Comparison of ENCODE assay signal across 14 cellular contexts in genomic region chr6:16141514-16141913, GRCh38. TPM values are rescaled to one million over a fixed set of nuclear protein-coding genes. Genes with fewer than 3 reads are reported as not detected.
DNase-seq lines count a peak whose midpoint lies in the region; ATAC-seq and TF ChIP-seq lines count a peak whose summit lies in the region.
"Had no signal": no experiment of that assay in that cellular context is flagged by ENCODE, and none has a peak within 500 bp of the region (broad histone marks: within the 10 kb centered on the region; RNA-seq: fewer than 3 reads in every experiment).

No MANE protein-coding gene starts in this region.

- H3K4me3 ChIP-seq in psoas muscle: no peak overlapping the region
- H3K4me3 ChIP-seq in upper lobe of right lung: no peak overlapping the region
- H3K4me3 ChIP-seq: HAP-1 had no signal

- H3K27me3 ChIP-seq in psoas muscle (ENCODE audit: insufficient read depth in 3 of 3, low read length in 2 of 3) (no peaks in the 10 kb centered on the region), upper lobe of right lung (no peaks in the 10 kb centered on the region)
- H3K27me3 ChIP-seq: BE2C had no signal

- 0 out of 2 replicates have a peak overlapping the region, but pooled peaks have one; percentile 37 for H3K27ac Mint-ChIP-seq in WTC11

- intact Hi-C loops in Right ventricle myocardium superior (cut with DNase I) (no loop called here), cardiac septum (cut with DNase I) (no loop called here), psoas muscle (cut with DNase I) (loop anchor here in 1 of 2 donors (5.0 kb wide), 1 partner anchor 41 kb away; no protein-coding TSS in a partner anchor), upper lobe of right lung (cut with DNase I) (no loop called here)

- peaks cover 48% of the 10 kb centered on the region for H3K4me1 Mint-ChIP-seq in WTC11

- ATAC-seq in Right ventricle myocardium superior (ENCODE audit: poor library complexity) (peak; percentile 64), WTC11 (no peak), psoas muscle (no peak), upper lobe of right lung (peak; percentile 16)

- no peak for DNase-seq in Right ventricle myocardium superior
- DNase-seq in cardiac septum (ENCODE audit: low spot score): no peak
- no peak for DNase-seq in WTC11 (ENCODE audit: low spot score)
- DNase-seq in psoas muscle: no peak
- DNase-seq in upper lobe of right lung: no peak
- no peak for DNase-seq in activated effector memory CD4-positive, alpha-beta T cell treated with anti-CD3 and anti-CD28 coated beads, Interleukin-2, amount 50 U/mL, for 16 hours
- DNase-seq in anterior cingulate cortex (lab: John Stamatoyannopoulos, UW): no peak
- DNase-seq: BE2C; Caco-2; CD8-positive, alpha-beta memory T cell; DMS53; GF-D8 had no signal

- H3K36me3 ChIP-seq in psoas muscle (ENCODE audit: insufficient read depth in 1 of 2, low read depth in 1 of 2) (peaks cover 5 to 55% of the 10 kb centered on the region in 2 donors), upper lobe of right lung (peaks cover 63% of the 10 kb centered on the region)

- H3K27me3 Mint-ChIP-seq in WTC11 (ENCODE audit: low read depth): no peaks in the 10 kb centered on the region
- H3K27me3 Mint-ChIP-seq: CD8-positive, alpha-beta memory T cell had no signal

- H3K4me1 ChIP-seq in psoas muscle (peaks cover 81% of the 10 kb centered on the region), upper lobe of right lung (peaks cover 37% of the 10 kb centered on the region)

- CTCF ChIA-PET in WTC11 (lab: Charles Lee): no interaction called here

- no peaks in the 10 kb centered on the region for H3K9me3 ChIP-seq in psoas muscle
- no peaks in the 10 kb centered on the region for H3K9me3 ChIP-seq in upper lobe of right lung
- H3K9me3 ChIP-seq: BE2C, Caco-2, HAP-1 had no signal

- peaks cover 6% of the 10 kb centered on the region for H3K9me3 Mint-ChIP-seq in WTC11
- H3K9me3 Mint-ChIP-seq: CD8-positive, alpha-beta memory T cell had no signal

- POLR2A ChIA-PET in WTC11 (lab: Charles Lee): no interaction called here

- no peak for TF ChIP-seq CTCF in WTC11 (IDR thresholded peaks at IDR 0.05)
- no peak for TF ChIP-seq CTCF in psoas muscle (IDR thresholded peaks at IDR 0.05)
- TF ChIP-seq CTCF in upper lobe of right lung (IDR thresholded peaks at IDR 0.05): no peak

- peak overlapping the region; percentile 37 for H3K27ac ChIP-seq in psoas muscle
- no peak overlapping the region for H3K27ac ChIP-seq in upper lobe of right lung

- no peak overlapping the region for H3K4me3 Mint-ChIP-seq in WTC11
- H3K4me3 Mint-ChIP-seq: CD14-positive monocyte had no signal

- peaks cover 78% of the 10 kb centered on the region for H3K36me3 Mint-ChIP-seq in WTC11

TF ChIP-seq in WTC11, 78 proteins besides CTCF, POLR2A, EP300 and RAD21:
- TF ChIP-seq TCF7 (CRISPR knock-in tag; IDR thresholded peaks at IDR 0.05; ENCODE audit: low read depth): no peak

RNA-seq across cellular contexts. Expression of gene MYLIP, which starts 12.6 kb away (rescaled TPM):
- total RNA-seq in Right ventricle myocardium superior: 12.2 TPM
- 17.6 TPM for total RNA-seq in cardiac septum
- 43.4 to 50.0 TPM (median 44.5 TPM) in 3 replicates for total RNA-seq in WTC11 (2021)
- 10 to 100 TPM in 3 of 4 donors, 1 to 10 TPM in 1; 7.9 to 23.4 (median 14.7) TPM for total RNA-seq in psoas muscle
- 10 to 100 TPM in 2 of 3 donors, 1 to 10 TPM in 1; 3.9 to 21.1 (median 15.4) TPM for polyA plus RNA-seq in psoas muscle
- 39.5 TPM for total RNA-seq in upper lobe of right lung

Comparison
In these comparisons a context has a peak if more than half of its experiments do, and no peak if none do; other contexts are left out.
1. ATAC-seq: peak in Right ventricle myocardium superior (single experiment) and upper lobe of right lung (single experiment); none in WTC11 (single experiment) and psoas muscle (0 of 4).